In the genomic region with DNA sequence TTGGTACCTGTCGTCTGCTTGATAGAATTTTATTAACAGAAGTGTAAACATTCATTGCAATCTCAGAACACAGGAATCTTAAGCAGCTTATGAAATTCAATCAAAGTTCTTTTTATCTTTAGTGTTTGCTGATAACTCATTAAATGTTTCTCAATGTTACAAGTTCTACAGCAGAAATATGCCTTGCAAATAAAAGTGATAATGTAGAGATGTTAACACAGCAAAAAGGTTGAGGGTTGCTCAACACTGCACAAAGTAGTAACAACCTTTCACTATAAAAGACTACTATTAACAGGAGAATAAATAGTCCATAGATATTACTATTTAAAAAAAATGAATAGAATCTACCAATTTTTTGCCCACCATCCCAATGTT, we compare ENCODE assay signal across 24 cellular contexts.
DNase-seq lines count a peak whose midpoint lies in the region; FAIRE-seq and TF ChIP-seq lines count a peak whose summit lies in the region.
"Had no signal": no experiment of that assay in that cellular context is flagged by ENCODE, and none has a peak within 500 bp of the region (broad histone marks: within the 10 kb centered on the region; RNA-seq: fewer than 3 reads in every experiment).

No MANE protein-coding gene starts in this region.

- DNase-seq in fibroblast of villous mesenchyme (ENCODE audit: low read depth) (peak; percentile 89), retinal pigment epithelial cell (ENCODE audit: low read depth) (peak; percentile 34), NCI-H2107 treated with DMSO at 0.1 percent for 48 hours (lab: John Stamatoyannopoulos, UW; ENCODE audit: unreplicated experiment) (no peak), kidney (no peak), RWPE1 (ENCODE audit: low spot score) (no peak)
- DNase-seq: 8988T; ACHN; AML-193; BE2C; CD4-positive, alpha-beta T cell; CD8-positive, alpha-beta memory T cell; DMS 273 treated with DMSO at 0.1 percent for 48 hours; DMS79; EL; GDM1; GM23248; H7; HCEC 1CT had no signal

- intact Hi-C loops in kidney (cut with DNase I) = no loop called here

- POLR2A ChIA-PET in RWPE1 (lab: Yijun Ruan, JAX; ENCODE audit: low non-redundant PET) = no interaction called here

- no peak overlapping the region for H3K9ac ChIP-seq in kidney (ENCODE audit: low read length in 2 of 2)
- H3K9ac ChIP-seq: BLaER1 treated with 17β-estradiol and CSF1 and Interleukin-3, amounts not matched to agents 10 nM and 100 nM; GM23248 had no signal

- no peak overlapping the region for H3K4me3 ChIP-seq in fibroblast of villous mesenchyme (ENCODE audit: low read depth, low read length)
- H3K4me3 ChIP-seq in retinal pigment epithelial cell (ENCODE audit: low read length) = no peak overlapping the region
- no peak overlapping the region for H3K4me3 ChIP-seq in kidney (ENCODE audit: low read length in 2 of 2)
- H3K4me3 ChIP-seq: A549; BLaER1 treated with 17β-estradiol and CSF1 and Interleukin-3, amounts not matched to agents 10 nM and 100 nM; GM12878; GM23248 had no signal

- FAIRE-seq in kidney (lab: Jason Lieb, UNC) = no peak
- FAIRE-seq: A549, D721Med, H1 had no signal

- CTCF ChIA-PET in RWPE1 (lab: Yijun Ruan, JAX) = no interaction called here

- H3K9me3 ChIP-seq in kidney (ENCODE audit: control insufficient read depth in 1 of 2, low read length in 2 of 2) = no peaks in the 10 kb centered on the region
- H3K9me3 ChIP-seq: A549, BE2C had no signal

- no peaks in the 10 kb centered on the region for H3K4me1 ChIP-seq in kidney (ENCODE audit: control insufficient read depth in 1 of 2, insufficient read depth in 1 of 2, low read depth in 1 of 2, low read length in 2 of 2)
- H3K4me1 ChIP-seq: A549, BE2C had no signal

- H3K27ac ChIP-seq in VCaP = peak overlapping the region; percentile 48
- H3K27ac ChIP-seq in kidney (ENCODE audit: low read depth in 2 of 2, low read length in 2 of 2) = no peak overlapping the region
- H3K27ac ChIP-seq in RWPE1 = no peak overlapping the region
- H3K27ac ChIP-seq: A549; BLaER1 treated with 17β-estradiol and CSF1 and Interleukin-3, amounts not matched to agents 10 nM and 100 nM; GM23248 had no signal

- no peaks in the 10 kb centered on the region for H3K36me3 ChIP-seq in kidney (ENCODE audit: control insufficient read depth in 1 of 2, insufficient read depth in 2 of 2, low read length in 2 of 2)
- H3K36me3 ChIP-seq: BE2C; BLaER1 treated with 17β-estradiol and CSF1 and Interleukin-3, amounts not matched to agents 10 nM and 100 nM had no signal

- TF ChIP-seq CTCF in VCaP (conservative IDR thresholded peaks at IDR 0.05) (no peak), fibroblast of villous mesenchyme (IDR thresholded peaks at IDR 0.05; ENCODE audit: insufficient read depth, low read depth, low read length) (no peak), retinal pigment epithelial cell (conservative IDR thresholded peaks at IDR 0.05; ENCODE audit: low read depth, low read length) (no peak), kidney (IDR thresholded peaks at IDR 0.05; ENCODE audit: borderline replicate concordance, extremely low read depth, insufficient read depth) (no peak), RWPE1 (conservative IDR thresholded peaks at IDR 0.05; ENCODE audit: low read depth) (no peak)

Comparison
In these comparisons a context has a peak if more than half of its experiments do, and no peak if none do; other contexts are left out.
1. DNase-seq: peak in fibroblast of villous mesenchyme (single experiment) and retinal pigment epithelial cell (single experiment); none in NCI-H2107 treated with DMSO at 0.1 percent for 48 hours (single experiment), kidney (single experiment) and RWPE1 (single experiment).